ENCODE assay signal across 9 cellular contexts in genomic region chr3:4749567-4750002, GRCh38.
A peak's percentile ranks its signal among the peaks of the same experiment; 100 is the strongest.
DNase-seq lines count a peak whose midpoint lies in the region; ATAC-seq and TF ChIP-seq lines count a peak whose summit lies in the region.
"Had no signal": no experiment of that assay in that cellular context is flagged by ENCODE, and none has a peak within 500 bp of the region (broad histone marks: within the 10 kb centered on the region; RNA-seq: fewer than 3 reads in every experiment).

No MANE protein-coding gene starts in this region.

- in situ Hi-C loops in HAP-1 (cut with MboI; ENCODE audit: low sequenced_read_pairs), result no loop called here

- CTCF ChIA-PET in HEK293 (lab: Yijun Ruan, JAX), result interaction anchor here (1.1 kb wide), 1 partner anchor 290 kb away, joined by 3 read pairs; no protein-coding TSS in a partner anchor

- no peaks in the 10 kb centered on the region for H3K27me3 ChIP-seq in HAP-1 (ENCODE audit: low read depth)

- H3K27me3 Mint-ChIP-seq in activated naive CD8-positive, alpha-beta T cell treated with anti-CD3 and anti-CD28 coated beads, Interleukin-2, amount 50 U/mL, for 24 hours, result no peaks in the 10 kb centered on the region
- no peaks in the 10 kb centered on the region for H3K27me3 Mint-ChIP-seq in nephron (ENCODE audit: low read depth)

- H3K9me3 ChIP-seq in HEK293 (ENCODE audit: control insufficient read depth, insufficient read depth, low read depth, low read length), result no peaks in the 10 kb centered on the region
- H3K9me3 ChIP-seq in HAP-1, result no peaks in the 10 kb centered on the region

- TF ChIP-seq CTCF in HEK293 (tag by site-specific recombination; IDR thresholded peaks at IDR 0.05), result no peak
- TF ChIP-seq CTCF in nephron (IDR thresholded peaks at IDR 0.05; ENCODE audit: unreplicated experiment in 3 of 3), result no peak

- H3K4me3 ChIP-seq in HEK293 (ENCODE audit: low read depth, low read length), result no peak overlapping the region
- no peak overlapping the region for H3K4me3 ChIP-seq in HAP-1

- H3K9me3 Mint-ChIP-seq in activated naive CD8-positive, alpha-beta T cell treated with anti-CD3 and anti-CD28 coated beads, Interleukin-2, amount 50 U/mL, for 24 hours, result no peaks in the 10 kb centered on the region
- no peaks in the 10 kb centered on the region for H3K9me3 Mint-ChIP-seq in nephron

- peak; percentile 38 for ATAC-seq in GM18498 (IDR thresholded peaks at IDR 0.05; ENCODE audit: unreplicated experiment)
- ATAC-seq in activated naive CD8-positive, alpha-beta T cell treated with anti-CD3 and anti-CD28 coated beads, Interleukin-2, amount 50 U/mL, for 24 hours, result no peak

- H3K36me3 ChIP-seq in HEK293 (ENCODE audit: control insufficient read depth in 2 of 2, insufficient read depth in 1 of 2, low read length in 2 of 2) (peaks cover 0 to 4% of the 10 kb centered on the region in 2 experiments; a peak in 1 of 3 replicates), HAP-1 (replicated peaks) (no peaks in the 10 kb centered on the region)

- H3K36me3 Mint-ChIP-seq in activated naive CD8-positive, alpha-beta T cell treated with anti-CD3 and anti-CD28 coated beads, Interleukin-2, amount 50 U/mL, for 24 hours (ENCODE audit: low read depth), result peaks cover 54% of the 10 kb centered on the region
- H3K36me3 Mint-ChIP-seq in nephron (ENCODE audit: low read depth), result peaks cover 63% of the 10 kb centered on the region

- peak overlapping the region; percentile 55 for H3K27ac Mint-ChIP-seq in activated naive CD8-positive, alpha-beta T cell treated with anti-CD3 and anti-CD28 coated beads, Interleukin-2, amount 50 U/mL, for 24 hours
- peak overlapping the region; percentile 91 to 97 (median 94) for H3K27ac Mint-ChIP-seq in nephron

- DNase-seq in activated naive CD8-positive, alpha-beta T cell treated with anti-CD3 and anti-CD28 coated beads, Interleukin-2, amount 50 U/mL, for 24 hours, result no peak
- DNase-seq in epidermal melanocyte (ENCODE audit: insufficient read length, low spot score) (no peak), middle frontal gyrus (ENCODE audit: extremely low spot score, low spot score) (no peak), HAP-1 (ENCODE audit: low spot score in 2 of 2) (no peak)
- DNase-seq in NK-92 treated with Interleukin-12 subunit alpha and Interleukin-12 subunit beta, amount 100 ng/mL, for 24 hours (lab: John Stamatoyannopoulos, UW), result no peak
- DNase-seq: NCI-H187 had no signal

- no peak overlapping the region for H3K27ac ChIP-seq in HEK293 (ENCODE audit: extremely low read depth, low read depth, low read length)

- no peak overlapping the region for H3K4me3 Mint-ChIP-seq in activated naive CD8-positive, alpha-beta T cell treated with anti-CD3 and anti-CD28 coated beads, Interleukin-2, amount 50 U/mL, for 24 hours
- no peak overlapping the region for H3K4me3 Mint-ChIP-seq in nephron

- H3K4me1 ChIP-seq in HEK293 (ENCODE audit: control insufficient read depth, insufficient read depth, low read length) (peaks cover 8% of the 10 kb centered on the region), HAP-1 (no peaks in the 10 kb centered on the region)

- POLR2A ChIA-PET in HEK293 (lab: Yijun Ruan, JAX), result interaction anchor here (1.0 kb wide), 1 partner anchor 229 kb away, joined by 3 read pairs; the partner anchor contains the start of gene BHLHE40

- H3K4me1 Mint-ChIP-seq in activated naive CD8-positive, alpha-beta T cell treated with anti-CD3 and anti-CD28 coated beads, Interleukin-2, amount 50 U/mL, for 24 hours, result peaks cover 54% of the 10 kb centered on the region
- H3K4me1 Mint-ChIP-seq in nephron, result peaks cover 35% of the 10 kb centered on the region

TF ChIP-seq in HEK293, 187 proteins besides CTCF, POLR2A, EP300 and RAD21:
- TF ChIP-seq SCRT2 (tag by site-specific recombination; IDR thresholded peaks at IDR 0.05), result peak; percentile 73
- no peak for TF ChIP-seq ZSCAN5A (tag by site-specific recombination; IDR thresholded peaks at IDR 0.05)
